In genomic region chr1:29122662-29122986, GRCh38 we compare ENCODE assay signal across 8 cellular contexts. TPM values are rescaled to one million over a fixed set of nuclear protein-coding genes. Genes with fewer than 3 reads are reported as not detected.
A peak's percentile ranks its signal among the peaks of the same experiment; 100 is the strongest.
DNase-seq lines count a peak whose midpoint lies in the region; ATAC-seq and TF ChIP-seq lines count a peak whose summit lies in the region.

No MANE protein-coding gene starts in this region.

- H3K4me3 Mint-ChIP-seq in CD4-positive, alpha-beta memory T cell: peak overlapping the region in 6 of 8 donors; percentile 42 to 82 (median 80)
- peak overlapping the region; percentile 82 for H3K4me3 Mint-ChIP-seq in neural crest cell

- H3K27me3 ChIP-seq in CD4-positive, alpha-beta memory T cell (ENCODE audit: insufficient read depth, low read length): no peaks in the 10 kb centered on the region

- peak overlapping the region in 1 of 2 donors; percentile 35 for H3K4me3 ChIP-seq in CD4-positive, alpha-beta memory T cell (ENCODE audit: low read length in 2 of 2)

- peaks cover 3 to 21% (median 11%) of the 10 kb centered on the region in 4 donors for H3K4me1 Mint-ChIP-seq in CD4-positive, alpha-beta memory T cell
- H3K4me1 Mint-ChIP-seq in neural crest cell: peaks cover 11% of the 10 kb centered on the region

- H3K27ac Mint-ChIP-seq in CD4-positive, alpha-beta memory T cell: no peak overlapping the region
- no peak overlapping the region for H3K27ac Mint-ChIP-seq in neural crest cell (ENCODE audit: unreplicated experiment)

- peaks cover 25% of the 10 kb centered on the region for H3K4me1 ChIP-seq in CD4-positive, alpha-beta memory T cell (ENCODE audit: insufficient read depth, low read length)

- CTCF ChIA-PET in CD4-positive, alpha-beta memory T cell (lab: Charles Lee; ENCODE audit: partially characterized antibody): interaction anchor here (0.6 to 3.7 kb wide), 5 partner anchors 12 to 80 kb away, joined by 3 to 20 read pairs (median 4); partner anchors contain the start of gene SRSF4

- H3K27ac ChIP-seq in CD4-positive, alpha-beta memory T cell (ENCODE audit: low read depth, low read length): no peak overlapping the region

- peaks cover 0 to 5% (median 0%) of the 10 kb centered on the region in 8 donors for H3K9me3 Mint-ChIP-seq in CD4-positive, alpha-beta memory T cell
- no peaks in the 10 kb centered on the region for H3K9me3 Mint-ChIP-seq in neural crest cell

- intact Hi-C loops in CD4-positive, alpha-beta memory T cell (cut with micrococcal nuclease): loop anchor here (10.0 kb wide), 1 partner anchor 62 kb away; the partner anchor contains the start of gene SRSF4

- no peak for TF ChIP-seq CTCF in neural crest cell (conservative IDR thresholded peaks at IDR 0.05)

- POLR2A ChIA-PET in CD4-positive, alpha-beta memory T cell (lab: Charles Lee; ENCODE audit: partially characterized antibody): interaction anchor here (0.6 to 1.6 kb wide), 3 partner anchors 9 to 76 kb away, joined by 3 to 9 read pairs (median 3); partner anchors contain the start of gene SRSF4

- H3K36me3 Mint-ChIP-seq in CD4-positive, alpha-beta memory T cell: peaks cover 18 to 22% of the 10 kb centered on the region in 2 donors
- H3K36me3 Mint-ChIP-seq in neural crest cell (ENCODE audit: low read depth): peaks cover 6% of the 10 kb centered on the region

- H3K36me3 ChIP-seq in CD4-positive, alpha-beta memory T cell (ENCODE audit: insufficient read depth, low read length): peaks cover 6% of the 10 kb centered on the region

- peaks cover 5 to 17% of the 10 kb centered on the region in 2 donors for H3K27me3 Mint-ChIP-seq in CD4-positive, alpha-beta memory T cell
- peaks cover 50% of the 10 kb centered on the region for H3K27me3 Mint-ChIP-seq in neural crest cell (ENCODE audit: low read depth)

- ATAC-seq in SK-N-SH treated with all-trans-retinoic acid at 6 μM for 48 hours (peak; percentile 1; the same call in 2 of the 3 replicates), HG03095 (IDR thresholded peaks at IDR 0.05; ENCODE audit: unreplicated experiment) (no peak)

- DNase-seq in CD4-positive, alpha-beta memory T cell: peak in 2 of 5 donors; percentile 16 to 33
- DNase-seq in fibroblast of gingiva (ENCODE audit: low read depth) (peak; percentile 90), neural crest cell (ENCODE audit: low read depth, low spot score) (peak; percentile 23), SHP77 (lab: John Stamatoyannopoulos, UW) (no peak), T-helper 9 cell (no peak)
- DNase-seq in stimulated activated CD4-positive, alpha-beta T cell treated with anti-CD3 and anti-CD28 coated beads, Interleukin-1b, Interleukin-23, amount 100 ng/mL, for 48 hours: no peak

- no peaks in the 10 kb centered on the region for H3K9me3 ChIP-seq in CD4-positive, alpha-beta memory T cell (ENCODE audit: control insufficient read depth in 1 of 2, low read length in 2 of 2)

TF ChIP-seq in SK-N-SH treated with all-trans-retinoic acid at 6 μM for 48 hours, 23 proteins besides CTCF, POLR2A, EP300 and RAD21:
- TF ChIP-seq ZC3H10 (CRISPR knock-in tag; IDR thresholded peaks at IDR 0.05) (no peak), PPARA (CRISPR knock-in tag; IDR thresholded peaks at IDR 0.05; ENCODE audit: borderline replicate concordance) (no peak), BACH2 (CRISPR knock-in tag; IDR thresholded peaks at IDR 0.05; ENCODE audit: borderline replicate concordance) (no peak), OSR1 (CRISPR knock-in tag; IDR thresholded peaks at IDR 0.05) (no peak), RARB (CRISPR knock-in tag; IDR thresholded peaks at IDR 0.05) (no peak), TOX (CRISPR knock-in tag; IDR thresholded peaks at IDR 0.05; ENCODE audit: borderline replicate concordance) (no peak), POU6F1 (CRISPR knock-in tag; IDR thresholded peaks at IDR 0.05; ENCODE audit: borderline replicate concordance, low read depth) (no peak), GLIS3 (CRISPR knock-in tag; IDR thresholded peaks at IDR 0.05) (no peak), PATZ1 (CRISPR knock-in tag; IDR thresholded peaks at IDR 0.05; ENCODE audit: borderline replicate concordance) (no peak), ZFP3 (CRISPR knock-in tag; IDR thresholded peaks at IDR 0.05) (no peak), ZNF565 (CRISPR knock-in tag; conservative IDR thresholded peaks at IDR 0.05; ENCODE audit: low read depth) (no peak), TSHZ2 (CRISPR knock-in tag; IDR thresholded peaks at IDR 0.05) (no peak), CSRNP3 (CRISPR knock-in tag; IDR thresholded peaks at IDR 0.05) (no peak), TCF4 (CRISPR knock-in tag; IDR thresholded peaks at IDR 0.05; ENCODE audit: borderline replicate concordance) (no peak), ISL1 (CRISPR knock-in tag; IDR thresholded peaks at IDR 0.05) (no peak)

RNA-seq across cellular contexts. Expression of gene TMEM200B, which starts 1.1 kb away (rescaled TPM):
- total RNA-seq in CD4-positive, alpha-beta memory T cell: not detected
- polyA plus RNA-seq in CD4-positive, alpha-beta memory T cell: under 1 TPM in 1 of 2 donors, not detected in 1; 0.24 TPM
- total RNA-seq in neural crest cell: 3.7 and 3.8 TPM in 2 replicates

RNA-seq across cellular contexts. Expression of gene SRSF4, which starts 59.1 kb away (rescaled TPM):
- total RNA-seq in CD4-positive, alpha-beta memory T cell: 10 to 100 TPM; 83.3 to 86.8 TPM
- polyA plus RNA-seq in CD4-positive, alpha-beta memory T cell: 100 to 1,000 TPM in 1 of 2 donors, 10 to 100 TPM in 1; 60.2 to 104 TPM
- total RNA-seq in neural crest cell: 109 and 112 TPM in 2 replicates

Comparison
In these comparisons a context has a peak if more than half of its experiments do, and no peak if none do; other contexts are left out.
1. DNase-seq: peak in fibroblast of gingiva (single experiment) and neural crest cell (single experiment); none in SHP77 (0 of 2), T-helper 9 cell (single experiment) and stimulated activated CD4-positive, alpha-beta T cell treated with anti-CD3 and anti-CD28 coated beads, Interleukin-1b, Interleukin-23, amount 100 ng/mL, for 48 hours (single experiment).